Comparison of ENCODE assay signal across 29 cellular contexts in genomic region chr11:71135112-71135511, GRCh38.
"Had no signal": no experiment of that assay in that cellular context is flagged by ENCODE, and none has a peak within 500 bp of the region (broad histone marks: within the 10 kb centered on the region; RNA-seq: fewer than 3 reads in every experiment).

No MANE protein-coding gene starts in this region.

- H3K9me3 ChIP-seq: neutrophil, pancreas, psoas muscle, right lobe of liver, sigmoid colon, suprapubic skin, testis, tibial artery, transverse colon, vagina had no signal

- H3K36me3 ChIP-seq: neural progenitor cell, neutrophil, pancreas, right lobe of liver, sigmoid colon, suprapubic skin, tibial artery, transverse colon, vagina had no signal

- H3K4me1 ChIP-seq: psoas muscle, transverse colon had no signal

- ATAC-seq: naive thymus-derived CD4-positive, alpha-beta T cell; natural killer cell; pancreas; psoas muscle; right cardiac atrium; right lobe of liver; stimulated activated memory B cell treated with anti-CD40 and anti-IgM and Interleukin-4, amounts not matched to agents 10 μg/mL and 1 μg/mL and 100 μg/mL, for 72 hours; stimulated activated naive CD8-positive, alpha-beta T cell treated with anti-CD3 and anti-CD28 coated beads, Interleukin-15, amount 100 ng/mL, for 72 hours; stimulated activated naive CD8-positive, alpha-beta T cell treated with anti-CD3 and anti-CD28 coated beads, Interleukin-15, Interleukin-2, amounts not matched to agents 100 U/mL and 50 U/mL, for 24 hours had no signal

- DNase-seq: naive thymus-derived CD4-positive, alpha-beta T cell; natural killer cell; nucleus accumbens; pancreas; psoas muscle; right cardiac atrium; right lobe of liver; sigmoid colon; small intestine; stimulated activated CD4-positive, alpha-beta T cell treated with anti-CD3 and anti-CD28 coated beads, Interleukin-15, amount 100 ng/mL, for 24 hours; stimulated activated CD4-positive, alpha-beta T cell treated with anti-CD3 and anti-CD28 coated beads, Interleukin-2, amount 100 ng/mL, for 24 hours; stimulated activated CD4-positive, alpha-beta T cell treated with anti-CD3 and anti-CD28 coated beads, Interleukin-2, amount 100 ng/mL, for 48 hours; stimulated activated CD4-positive, alpha-beta T cell treated with anti-CD3 and anti-CD28 coated beads, Interleukin-4, amount 100 ng/mL, for 4 hours; stimulated activated CD8-positive, alpha-beta memory T cell treated with anti-CD3 and anti-CD28 coated beads, Interleukin-4, amount 100 ng/mL, for 48 hours; stimulated activated naive CD4-positive, alpha-beta T cell; stimulated activated naive CD8-positive, alpha-beta T cell treated with anti-CD3 and anti-CD28 coated beads, Interleukin-15, amount 100 ng/mL, for 72 hours; stimulated activated naive CD8-positive, alpha-beta T cell treated with anti-CD3 and anti-CD28 coated beads, Interleukin-15, Interleukin-2, amounts not matched to agents 100 U/mL and 50 U/mL, for 24 hours; substantia nigra; testis; tibial artery; transverse colon had no signal

- H3K27ac Mint-ChIP-seq: naive thymus-derived CD4-positive, alpha-beta T cell; natural killer cell; nephron; neural progenitor cell; progenitor cell of endocrine pancreas; stimulated activated memory B cell treated with anti-CD40 and anti-IgM and Interleukin-4, amounts not matched to agents 10 μg/mL and 1 μg/mL and 100 μg/mL, for 72 hours; stimulated activated naive CD8-positive, alpha-beta T cell treated with anti-CD3 and anti-CD28 coated beads, Interleukin-15, amount 100 ng/mL, for 72 hours; type B pancreatic cell had no signal

- H3K9ac ChIP-seq: neural progenitor cell had no signal

- H3K9me3 Mint-ChIP-seq: natural killer cell; nephron; stimulated activated naive CD8-positive, alpha-beta T cell treated with anti-CD3 and anti-CD28 coated beads, Interleukin-15, amount 100 ng/mL, for 72 hours; type B pancreatic cell had no signal

- H2AFZ ChIP-seq: neural progenitor cell had no signal

- H3K27ac ChIP-seq: neural progenitor cell, neutrophil, pancreas, psoas muscle, right lobe of liver, sigmoid colon, suprapubic skin, testis, tibial artery, transverse colon, vagina had no signal

- H3K27me3 ChIP-seq: neural progenitor cell, neutrophil, pancreas, right lobe of liver, sigmoid colon, testis, transverse colon, vagina had no signal

- H3K4me2 ChIP-seq: neural progenitor cell had no signal

- H3K36me3 Mint-ChIP-seq: naive thymus-derived CD4-positive, alpha-beta T cell; natural killer cell; neural progenitor cell; stimulated activated memory B cell treated with anti-CD40 and anti-IgM and Interleukin-4, amounts not matched to agents 10 μg/mL and 1 μg/mL and 100 μg/mL, for 72 hours had no signal

- H3K4me3 ChIP-seq: neural progenitor cell, pancreas, psoas muscle, right lobe of liver, sigmoid colon, suprapubic skin, testis, tibial artery, transverse colon, vagina had no signal
